Comparison of ENCODE assay signal across 8 cellular contexts in genomic region chr7:35037526-35038339, GRCh38. TPM values are rescaled to one million over a fixed set of nuclear protein-coding genes. Genes with fewer than 3 reads are reported as not detected.
A peak's percentile ranks its signal among the peaks of the same experiment; 100 is the strongest.
DNase-seq lines count a peak whose midpoint lies in the region; ATAC-seq and TF ChIP-seq lines count a peak whose summit lies in the region.

No MANE protein-coding gene starts in this region.

- under 1% methylated on average over 100 of the region's 100 CpGs for WGBS in liver

- POLR2A ChIA-PET in activated CD4-positive, alpha-beta T cell treated with anti-CD3 and anti-CD28 coated beads, Interleukin-2, amount 10 ng/mL, durations not matched to agents 7 days and 5 days (lab: Charles Lee), result no interaction called here

- H3K4me3 Mint-ChIP-seq in activated CD4-positive, alpha-beta T cell treated with anti-CD3 and anti-CD28 coated beads, Interleukin-2, amount 10 ng/mL, durations not matched to agents 7 days and 5 days, result peak overlapping the region; percentile 80

- peak; percentile 89 for ATAC-seq in GM19324 (IDR thresholded peaks at IDR 0.05; ENCODE audit: low FRiP score, unreplicated experiment)
- peak; percentile 77 for ATAC-seq in HG03460 (IDR thresholded peaks at IDR 0.05; ENCODE audit: unreplicated experiment)

- H3K27me3 ChIP-seq in liver (ENCODE audit: control insufficient read depth in 4 of 4, insufficient read depth in 4 of 4, low read length in 3 of 4), result no peaks in the 10 kb centered on the region

- peak; percentile 62 for TF ChIP-seq CTCF in liver (IDR thresholded peaks at IDR 0.05; ENCODE audit: low read depth, low read length, missing input control)

- TF ChIP-seq RAD21 in liver (IDR thresholded peaks at IDR 0.05), result peak; percentile 66 to 70

- H3K36me3 ChIP-seq in liver (ENCODE audit: control insufficient read depth in 4 of 4, insufficient read depth in 3 of 4, low read depth in 1 of 4, low read length in 3 of 4), result no peaks in the 10 kb centered on the region

- H3K4me1 Mint-ChIP-seq in activated CD4-positive, alpha-beta T cell treated with anti-CD3 and anti-CD28 coated beads, Interleukin-2, amount 10 ng/mL, durations not matched to agents 7 days and 5 days, result peaks cover 23% of the 10 kb centered on the region

- H3K27ac ChIP-seq in liver (ENCODE audit: low read depth in 1 of 2, low read length in 2 of 2), result peak overlapping the region; percentile 77 to 79

- peak overlapping the region; percentile 42 to 68 for H3K9ac ChIP-seq in liver (ENCODE audit: low read depth in 1 of 2, low read length in 2 of 2)

- no peaks in the 10 kb centered on the region for H3K9me3 Mint-ChIP-seq in activated CD4-positive, alpha-beta T cell treated with anti-CD3 and anti-CD28 coated beads, Interleukin-2, amount 10 ng/mL, durations not matched to agents 7 days and 5 days

- H3K9me3 ChIP-seq in liver (ENCODE audit: control insufficient read depth in 4 of 4, low read length in 3 of 4), result no peaks in the 10 kb centered on the region

- H3K27me3 Mint-ChIP-seq in activated CD4-positive, alpha-beta T cell treated with anti-CD3 and anti-CD28 coated beads, Interleukin-2, amount 10 ng/mL, durations not matched to agents 7 days and 5 days, result no peaks in the 10 kb centered on the region

- H3K4me1 ChIP-seq in liver (ENCODE audit: control insufficient read depth in 4 of 4, insufficient read depth in 4 of 4, low read length in 3 of 4), result peaks cover 3 to 20% (median 17%) of the 10 kb centered on the region in 4 donors

- H3K36me3 Mint-ChIP-seq in activated CD4-positive, alpha-beta T cell treated with anti-CD3 and anti-CD28 coated beads, Interleukin-2, amount 10 ng/mL, durations not matched to agents 7 days and 5 days (ENCODE audit: low read depth), result no peaks in the 10 kb centered on the region

- H3K27ac Mint-ChIP-seq in activated CD4-positive, alpha-beta T cell treated with anti-CD3 and anti-CD28 coated beads, Interleukin-2, amount 10 ng/mL, durations not matched to agents 7 days and 5 days, result peak overlapping the region; percentile 55

- H3K4me3 ChIP-seq in liver (ENCODE audit: low read depth in 1 of 3, low read length in 3 of 3), result peak overlapping the region; percentile 44 to 95 (median 84)

- DNase-seq in C1 segment of cervical spinal cord (lab: John Stamatoyannopoulos, UW) (peak; percentile 73 to 98 (median 92)), NCI-H524 treated with DMSO at 0.1 percent for 48 hours (lab: John Stamatoyannopoulos, UW) (peak; percentile 43), dedifferentiated amniotic fluid mesenchymal stem cell (ENCODE audit: extremely low spot score) (peak; percentile 90)
- peak; percentile 86 for DNase-seq in activated CD4-positive, alpha-beta T cell treated with anti-CD3 and anti-CD28 coated beads, Interleukin-2, amount 10 ng/mL, durations not matched to agents 7 days and 5 days
- DNase-seq in stimulated activated CD4-positive, alpha-beta T cell treated with anti-CD3 and anti-CD28 coated beads, Interleukin-4, amount 100 ng/mL, for 1 hour, result peak; percentile 89

- CTCF ChIA-PET in activated CD4-positive, alpha-beta T cell treated with anti-CD3 and anti-CD28 coated beads, Interleukin-2, amount 10 ng/mL, durations not matched to agents 7 days and 5 days (lab: Charles Lee), result interaction anchor here (0.6 kb wide), 1 partner anchor 42 kb away, joined by 4 read pairs; no protein-coding TSS in a partner anchor

TF ChIP-seq in liver, 16 proteins besides CTCF, POLR2A, EP300 and RAD21:
- TF ChIP-seq ATF3 (IDR thresholded peaks at IDR 0.05), result no peak
- no peak for TF ChIP-seq JUND (IDR thresholded peaks at IDR 0.05)
- TF ChIP-seq FOXA1 (IDR thresholded peaks at IDR 0.05), result no peak
- peak in 1 of 2 donors; percentile 44 for TF ChIP-seq EGR1 (IDR thresholded peaks at IDR 0.05; ENCODE audit: low read depth in 2 of 2)
- TF ChIP-seq RXRA (IDR thresholded peaks at IDR 0.05), result no peak
- no peak for TF ChIP-seq ZBTB33 (IDR thresholded peaks at IDR 0.05)
- TF ChIP-seq HNF4A (conservative IDR thresholded peaks at IDR 0.05), result no peak
- no peak for TF ChIP-seq NR2F2 (IDR thresholded peaks at IDR 0.05)
- TF ChIP-seq HNF4G (IDR thresholded peaks at IDR 0.05), result no peak
- TF ChIP-seq YY1 (IDR thresholded peaks at IDR 0.05), result peak; percentile 12

RNA-seq across cellular contexts. Expression of gene DPY19L1, which starts 0.4 kb away (rescaled TPM):
- total RNA-seq in activated CD4-positive, alpha-beta T cell treated with anti-CD3 and anti-CD28 coated beads, Interleukin-2, amount 10 ng/mL, durations not matched to agents 7 days and 5 days, result 10 to 100 TPM; 12.8 to 16.4 TPM
- 10 to 100 TPM; 21.6 to 24.2 TPM for total RNA-seq in liver
- 10 to 100 TPM in 1 of 2 donors, 1 to 10 TPM in 1; 3.9 to 12.3 TPM for polyA plus RNA-seq in liver

Comparison
In these comparisons a context has a peak if more than half of its experiments do, and no peak if none do; other contexts are left out.
1. Peak in every context shown above with its lines: DNase-seq, ATAC-seq, H3K4me3 ChIP-seq and H3K27ac ChIP-seq.